36 cellular contexts compared by ENCODE assay signal in the genomic region with DNA sequence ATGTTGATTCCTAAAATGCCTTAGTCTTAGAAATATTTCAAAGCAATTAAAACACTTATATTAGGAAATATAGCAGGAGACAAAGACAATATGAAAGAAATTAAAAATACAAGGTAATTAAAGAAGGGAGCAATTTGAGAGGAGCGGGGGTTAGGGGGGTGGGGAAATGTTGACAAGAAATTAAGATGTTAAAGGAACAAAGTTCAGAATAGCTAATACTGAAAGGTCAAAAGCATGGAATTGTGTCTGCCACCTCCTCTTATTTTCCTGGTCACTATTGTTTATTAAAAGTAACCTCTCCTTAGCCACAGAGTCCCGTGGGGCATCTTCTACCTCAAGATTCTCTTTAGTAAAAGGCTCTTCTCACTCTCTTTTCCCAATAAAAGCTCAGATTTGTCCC.
"Had no signal": no experiment of that assay in that cellular context is flagged by ENCODE, and none has a peak within 500 bp of the region (broad histone marks: within the 10 kb centered on the region; RNA-seq: fewer than 3 reads in every experiment).

No MANE protein-coding gene starts in this region.

- H3K27ac ChIP-seq: adrenal gland, body of pancreas, brain microvascular endothelial cell, breast epithelium, VCaP had no signal

- DNase-seq: activated B cell treated with CpG ODN at 0.5 μM for 24 hours; activated CD4-positive, alpha-beta memory T cell treated with anti-CD3 and anti-CD28 coated beads, Interleukin-2, amount 10 ng/mL, durations not matched to agents 7 days and 5 days; activated CD4-positive, alpha-beta T cell treated with anti-CD3 and anti-CD28 coated beads for 1 hour; activated CD4-positive, alpha-beta T cell treated with anti-CD3 and anti-CD28 coated beads for 36 hours; activated CD4-positive, alpha-beta T cell treated with anti-CD3 and anti-CD28 coated beads for 48 hours; activated CD4-positive, alpha-beta T cell treated with anti-CD3 and anti-CD28 coated beads, Interleukin-2, amount 10 ng/mL, durations not matched to agents 7 days and 5 days; activated CD4-positive, alpha-beta T cell treated with anti-CD3 and anti-CD28 coated beads, Interleukin-2, amount 50 U/mL, for 48 hours; activated CD8-positive, alpha-beta memory T cell treated with anti-CD3 and anti-CD28 coated beads for 24 hours; activated CD8-positive, alpha-beta memory T cell treated with anti-CD3 and anti-CD28 coated beads, Interleukin-2, amount 10 ng/mL, durations not matched to agents 7 days and 5 days; activated CD8-positive, alpha-beta memory T cell treated with anti-CD3 and anti-CD28 coated beads, Interleukin-2, amount 50 U/mL, for 48 hours; activated CD8-positive, alpha-beta T cell treated with anti-CD3 and anti-CD28 coated beads, Interleukin-2, amount 10 ng/mL, durations not matched to agents 7 days and 5 days; activated effector memory CD4-positive, alpha-beta T cell treated with Interleukin-2 at 50 U/mL for 16 hours; activated gamma-delta T cell; activated naive CD4-positive, alpha-beta T cell; activated naive CD4-positive, alpha-beta T cell treated with anti-CD3 and anti-CD28 coated beads for 36 hours; activated naive CD4-positive, alpha-beta T cell treated with anti-CD3 and anti-CD28 coated beads, Interleukin-2, amount 50 U/mL, for 16 hours; activated naive CD8-positive, alpha-beta T cell treated with anti-CD3 and anti-CD28 coated beads for 36 hours; activated T-cell treated with anti-CD3 and anti-CD28 coated beads, Interleukin-2, amount 50 U/mL, for 24 hours; activated T-cell treated with anti-CD3 and anti-CD28 coated beads, Interleukin-2, amount 50 U/mL, for 48 hours; adrenal gland; amniotic stem cell; aorta; body of pancreas; brain microvascular endothelial cell; central memory CD4-positive, alpha-beta T cell; T-helper 1 cell; T-helper 2 cell; T-helper 9 cell had no signal

- H3K27me3 ChIP-seq: adrenal gland, body of pancreas, brain microvascular endothelial cell, breast epithelium had no signal

- H3K27ac Mint-ChIP-seq: activated B cell treated with CpG ODN at 0.5 μM for 24 hours; activated CD4-positive, alpha-beta memory T cell treated with anti-CD3 and anti-CD28 coated beads, Interleukin-2, amount 10 ng/mL, durations not matched to agents 7 days and 5 days; activated CD4-positive, alpha-beta T cell treated with anti-CD3 and anti-CD28 coated beads for 36 hours; activated CD4-positive, alpha-beta T cell treated with anti-CD3 and anti-CD28 coated beads, Interleukin-2, amount 10 ng/mL, durations not matched to agents 7 days and 5 days; activated CD8-positive, alpha-beta memory T cell treated with anti-CD3 and anti-CD28 coated beads, Interleukin-2, amount 10 ng/mL, durations not matched to agents 7 days and 5 days; activated CD8-positive, alpha-beta T cell treated with anti-CD3 and anti-CD28 coated beads, Interleukin-2, amount 10 ng/mL, durations not matched to agents 7 days and 5 days; activated naive CD4-positive, alpha-beta T cell treated with anti-CD3 and anti-CD28 coated beads for 36 hours; activated naive CD4-positive, alpha-beta T cell treated with anti-CD3 and anti-CD28 coated beads, Interleukin-2, amount 50 U/mL, for 72 hours; activated naive CD8-positive, alpha-beta T cell treated with anti-CD3 and anti-CD28 coated beads for 36 hours; activated T-cell treated with anti-CD3 and anti-CD28 coated beads, Interleukin-2, amount 50 U/mL, for 24 hours; activated T-helper 2 cell treated with anti-CD3 and anti-CD28 coated beads, Interferon-gamma antibody, Interleukin-2, Interleukin-4, amounts not matched to agents 10 μg/mL and 5 μg/mL and 100 μg/mL, durations not matched to agents 14 hours and 24 hours and 36 hours; T-helper 1 cell treated with Interleukin-12 subunit alpha and Interleukin-12 subunit beta and Interleukin-4 antibody, amounts not matched to agents 30 μg/mL and 1 μg/mL, for 36 hours; T-helper 2 cell treated with Interferon-gamma antibody and Interleukin-4, amounts not matched to agents 5 μg/mL and 100 μg/mL, for 36 hours had no signal

- H3K9me3 ChIP-seq: adrenal gland, body of pancreas had no signal

- H3K4me3 Mint-ChIP-seq: activated B cell treated with CpG ODN at 0.5 μM for 24 hours; activated CD4-positive, alpha-beta memory T cell treated with anti-CD3 and anti-CD28 coated beads, Interleukin-2, amount 10 ng/mL, durations not matched to agents 7 days and 5 days; activated CD4-positive, alpha-beta T cell treated with anti-CD3 and anti-CD28 coated beads for 36 hours; activated CD4-positive, alpha-beta T cell treated with anti-CD3 and anti-CD28 coated beads, Interleukin-2, amount 10 ng/mL, durations not matched to agents 7 days and 5 days; activated CD8-positive, alpha-beta memory T cell treated with anti-CD3 and anti-CD28 coated beads, Interleukin-2, amount 10 ng/mL, durations not matched to agents 7 days and 5 days; activated CD8-positive, alpha-beta T cell treated with anti-CD3 and anti-CD28 coated beads, Interleukin-2, amount 10 ng/mL, durations not matched to agents 7 days and 5 days; activated naive CD4-positive, alpha-beta T cell treated with anti-CD3 and anti-CD28 coated beads for 36 hours; activated naive CD8-positive, alpha-beta T cell treated with anti-CD3 and anti-CD28 coated beads for 36 hours; activated T-cell treated with anti-CD3 and anti-CD28 coated beads, Interleukin-2, amount 50 U/mL, for 24 hours; T-helper 1 cell treated with Interleukin-12 subunit alpha and Interleukin-12 subunit beta and Interleukin-4 antibody, amounts not matched to agents 30 μg/mL and 1 μg/mL, for 36 hours; T-helper 2 cell treated with Interferon-gamma antibody and Interleukin-4, amounts not matched to agents 5 μg/mL and 100 μg/mL, for 36 hours had no signal

- H3K9me3 Mint-ChIP-seq: activated B cell treated with CpG ODN at 0.5 μM for 24 hours; activated CD4-positive, alpha-beta memory T cell treated with anti-CD3 and anti-CD28 coated beads, Interleukin-2, amount 10 ng/mL, durations not matched to agents 7 days and 5 days; activated CD4-positive, alpha-beta T cell treated with anti-CD3 and anti-CD28 coated beads, Interleukin-2, amount 10 ng/mL, durations not matched to agents 7 days and 5 days; activated naive CD4-positive, alpha-beta T cell treated with anti-CD3 and anti-CD28 coated beads for 36 hours; activated naive CD4-positive, alpha-beta T cell treated with anti-CD3 and anti-CD28 coated beads, Interleukin-2, amount 50 U/mL, for 72 hours; activated T-cell treated with anti-CD3 and anti-CD28 coated beads, Interleukin-2, amount 50 U/mL, for 24 hours; activated T-helper 2 cell treated with anti-CD3 and anti-CD28 coated beads, Interferon-gamma antibody, Interleukin-2, Interleukin-4, amounts not matched to agents 10 μg/mL and 5 μg/mL and 100 μg/mL, durations not matched to agents 14 hours and 24 hours and 36 hours; T-helper 1 cell treated with Interleukin-12 subunit alpha and Interleukin-12 subunit beta and Interleukin-4 antibody, amounts not matched to agents 30 μg/mL and 1 μg/mL, for 36 hours; T-helper 2 cell treated with Interferon-gamma antibody and Interleukin-4, amounts not matched to agents 5 μg/mL and 100 μg/mL, for 36 hours had no signal

- ATAC-seq: activated CD4-positive, alpha-beta T cell treated with anti-CD3 and anti-CD28 coated beads for 36 hours; activated CD4-positive, CD25-positive, alpha-beta regulatory T cell treated with anti-CD3 and anti-CD28 coated beads, Interleukin-2, amount 50 U/mL, for 24 hours; activated CD8-positive, alpha-beta memory T cell treated with anti-CD3 and anti-CD28 coated beads, Interleukin-2, amount 10 ng/mL, durations not matched to agents 7 days and 5 days; activated CD8-positive, alpha-beta T cell treated with anti-CD3 and anti-CD28 coated beads, Interleukin-2, amount 10 ng/mL, durations not matched to agents 7 days and 5 days; activated naive CD4-positive, alpha-beta T cell treated with anti-CD3 and anti-CD28 coated beads, Interleukin-2, amount 50 U/mL, for 72 hours; body of pancreas had no signal

- H3K27me3 Mint-ChIP-seq: activated CD4-positive, alpha-beta T cell treated with anti-CD3 and anti-CD28 coated beads for 36 hours; activated naive CD8-positive, alpha-beta T cell treated with anti-CD3 and anti-CD28 coated beads for 36 hours had no signal

- H3K4me1 ChIP-seq: body of pancreas, breast epithelium had no signal

- H3K36me3 ChIP-seq: adrenal gland, brain microvascular endothelial cell, breast epithelium had no signal

- H3K4me3 ChIP-seq: adrenal gland, body of pancreas, breast epithelium had no signal

- H3K4me1 Mint-ChIP-seq: activated B cell treated with CpG ODN at 0.5 μM for 24 hours; activated CD4-positive, alpha-beta memory T cell treated with anti-CD3 and anti-CD28 coated beads, Interleukin-2, amount 10 ng/mL, durations not matched to agents 7 days and 5 days; activated CD4-positive, alpha-beta T cell treated with anti-CD3 and anti-CD28 coated beads, Interleukin-2, amount 10 ng/mL, durations not matched to agents 7 days and 5 days; activated CD8-positive, alpha-beta memory T cell treated with anti-CD3 and anti-CD28 coated beads, Interleukin-2, amount 10 ng/mL, durations not matched to agents 7 days and 5 days; activated naive CD8-positive, alpha-beta T cell treated with anti-CD3 and anti-CD28 coated beads for 36 hours had no signal

- FAIRE-seq: TTC549 had no signal

- H3K36me3 Mint-ChIP-seq: activated CD8-positive, alpha-beta memory T cell treated with anti-CD3 and anti-CD28 coated beads, Interleukin-2, amount 10 ng/mL, durations not matched to agents 7 days and 5 days; activated naive CD4-positive, alpha-beta T cell treated with anti-CD3 and anti-CD28 coated beads, Interleukin-2, amount 50 U/mL, for 72 hours; activated naive CD8-positive, alpha-beta T cell treated with anti-CD3 and anti-CD28 coated beads for 36 hours had no signal
